12 cellular contexts compared by ENCODE assay signal in genomic region chr2:142914507-142915313, GRCh38. TPM values are rescaled to one million over a fixed set of nuclear protein-coding genes. Genes with fewer than 3 reads are reported as not detected.
A peak's percentile ranks its signal among the peaks of the same experiment; 100 is the strongest.
DNase-seq lines count a peak whose midpoint lies in the region; ATAC-seq, FAIRE-seq and TF ChIP-seq lines count a peak whose summit lies in the region.
"Had no signal": no experiment of that assay in that cellular context is flagged by ENCODE, and none has a peak within 500 bp of the region (broad histone marks: within the 10 kb centered on the region; RNA-seq: fewer than 3 reads in every experiment).

No MANE protein-coding gene starts in this region.

- H3K27me3 ChIP-seq in NT2/D1 (ENCODE audit: insufficient read depth, insufficient read length) = no peaks in the 10 kb centered on the region

- peak; percentile 81 for FAIRE-seq in GM12891 (lab: Jason Lieb, UNC)
- FAIRE-seq: astrocyte, small intestine had no signal

- no peak overlapping the region for H3K4me3 ChIP-seq in NT2/D1 (ENCODE audit: insufficient read length, low read depth)

- no peaks in the 10 kb centered on the region for H3K4me1 ChIP-seq in NT2/D1 (ENCODE audit: insufficient read depth, insufficient read length)

- intact Hi-C loops in posterior cingulate gyrus (cut with DNase I) = no loop called here

- no peak overlapping the region for H3K9ac ChIP-seq in NT2/D1 (ENCODE audit: insufficient read length, low read depth)

- no peaks in the 10 kb centered on the region for H3K36me3 ChIP-seq in NT2/D1 (ENCODE audit: insufficient read depth, insufficient read length, low read length)

- peak; percentile 99 for ATAC-seq in GM19467 (IDR thresholded peaks at IDR 0.05; ENCODE audit: unreplicated experiment)
- ATAC-seq in HG03025 (IDR thresholded peaks at IDR 0.05; ENCODE audit: low FRiP score, unreplicated experiment) = peak; percentile 97
- ATAC-seq in omental fat pad (ENCODE audit: low FRiP score) = no peak
- ATAC-seq: stimulated activated naive CD8-positive, alpha-beta T cell treated with anti-CD3 and anti-CD28 coated beads, Interleukin-15, Interleukin-2, amounts not matched to agents 100 U/mL and 50 U/mL, for 24 hours had no signal

- H3K9me3 ChIP-seq in NT2/D1 (ENCODE audit: insufficient read depth, low read length) = peaks cover 10% of the 10 kb centered on the region; the same call in 1 of the 2 replicates

- TF ChIP-seq CTCF in omental fat pad (IDR thresholded peaks at IDR 0.05) = no peak

- DNase-seq in GM12891 (ENCODE audit: insufficient read length, low spot score) = no peak
- DNase-seq in NT2/D1 (ENCODE audit: low read depth, low spot score) = peak; percentile 39
- no peak for DNase-seq in omental fat pad (ENCODE audit: low spot score)
- DNase-seq in posterior cingulate gyrus = no peak
- no peak for DNase-seq in RKO (ENCODE audit: low spot score)
- no peak for DNase-seq in epidermal melanocyte (ENCODE audit: insufficient read length, low spot score)
- DNase-seq: mesenchymal stem cell; small intestine; stimulated activated naive CD8-positive, alpha-beta T cell treated with anti-CD3 and anti-CD28 coated beads, Interleukin-15, Interleukin-2, amounts not matched to agents 100 U/mL and 50 U/mL, for 24 hours had no signal

- no peak for TF ChIP-seq POLR2A in GM12891 (IDR thresholded peaks at IDR 0.05; ENCODE audit: low read depth, low read length)

TF ChIP-seq in GM12891, 5 proteins besides CTCF, POLR2A, EP300 and RAD21:
- no peak for TF ChIP-seq SPI1 (IDR thresholded peaks at IDR 0.05; ENCODE audit: low read depth, low read length)
- peak; percentile 64 for TF ChIP-seq TAF1 (IDR thresholded peaks at IDR 0.05; ENCODE audit: low read depth, low read length)
- TF ChIP-seq POU2F2 (IDR thresholded peaks at IDR 0.05; ENCODE audit: low read depth, low read length) = peak; percentile 98
- TF ChIP-seq POLR2AphosphoS5 (IDR thresholded peaks at IDR 0.05; ENCODE audit: low read depth, low read length) = no peak
- no peak for TF ChIP-seq PAX5 (IDR thresholded peaks at IDR 0.05; ENCODE audit: insufficient read depth, low read length, severe bottlenecking)

RNA-seq across cellular contexts. Expression of gene KYNU, which starts 37.2 kb away (rescaled TPM):
- polyA plus RNA-seq in GM12891 (2012; ENCODE audit: low read depth, missing spikeins) = 16.4 TPM
- total RNA-seq in omental fat pad = 10 to 100 TPM in 1 of 4 donors, 1 to 10 TPM in 3; 3.8 to 25.3 (median 8.4) TPM
